In the genomic region with DNA sequence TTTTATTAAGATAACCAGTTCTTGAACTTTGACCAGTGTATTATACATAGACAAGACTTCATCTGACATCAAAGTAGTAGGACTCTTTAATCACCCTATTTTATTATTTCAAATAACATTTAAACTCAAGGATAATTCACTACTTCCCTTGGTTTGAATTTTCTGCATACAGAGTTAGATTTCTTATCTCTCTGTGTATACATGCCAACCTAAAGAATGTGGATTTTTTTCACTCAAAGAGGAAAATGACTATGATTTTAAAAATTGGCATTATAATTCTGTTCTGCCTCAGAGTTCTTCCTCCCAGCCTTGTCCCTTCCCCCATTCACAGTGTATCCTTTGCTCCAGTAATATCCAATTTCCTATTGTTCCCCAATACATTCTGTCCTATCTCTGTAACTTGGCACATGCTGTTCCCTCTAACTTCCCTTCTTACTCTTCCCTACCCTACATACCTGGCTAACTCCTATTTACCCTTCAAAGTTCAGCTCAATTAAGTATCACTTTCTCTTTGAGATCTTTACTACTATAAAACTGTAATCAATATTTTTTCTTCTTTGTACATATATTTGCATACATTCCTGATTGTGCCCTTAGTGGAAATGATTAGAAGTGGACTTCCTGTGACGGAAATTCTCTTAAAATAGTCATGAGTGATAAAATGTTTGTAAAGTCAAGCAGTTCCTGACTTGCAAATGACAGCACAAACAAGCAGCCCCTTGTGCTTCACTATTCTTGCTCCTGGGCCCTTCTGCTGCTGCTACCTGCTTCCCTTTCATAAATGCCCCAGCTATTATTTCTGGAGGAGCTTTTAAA, we compare ENCODE assay signal across 1 cellular context.
TF ChIP-seq lines count a peak whose summit lies in the region.

No MANE protein-coding gene starts in this region.

TF ChIP-seq in GM23338, 12 proteins besides CTCF, POLR2A, EP300 and RAD21 (continued from another document):
- TF ChIP-seq, protein P1, sequence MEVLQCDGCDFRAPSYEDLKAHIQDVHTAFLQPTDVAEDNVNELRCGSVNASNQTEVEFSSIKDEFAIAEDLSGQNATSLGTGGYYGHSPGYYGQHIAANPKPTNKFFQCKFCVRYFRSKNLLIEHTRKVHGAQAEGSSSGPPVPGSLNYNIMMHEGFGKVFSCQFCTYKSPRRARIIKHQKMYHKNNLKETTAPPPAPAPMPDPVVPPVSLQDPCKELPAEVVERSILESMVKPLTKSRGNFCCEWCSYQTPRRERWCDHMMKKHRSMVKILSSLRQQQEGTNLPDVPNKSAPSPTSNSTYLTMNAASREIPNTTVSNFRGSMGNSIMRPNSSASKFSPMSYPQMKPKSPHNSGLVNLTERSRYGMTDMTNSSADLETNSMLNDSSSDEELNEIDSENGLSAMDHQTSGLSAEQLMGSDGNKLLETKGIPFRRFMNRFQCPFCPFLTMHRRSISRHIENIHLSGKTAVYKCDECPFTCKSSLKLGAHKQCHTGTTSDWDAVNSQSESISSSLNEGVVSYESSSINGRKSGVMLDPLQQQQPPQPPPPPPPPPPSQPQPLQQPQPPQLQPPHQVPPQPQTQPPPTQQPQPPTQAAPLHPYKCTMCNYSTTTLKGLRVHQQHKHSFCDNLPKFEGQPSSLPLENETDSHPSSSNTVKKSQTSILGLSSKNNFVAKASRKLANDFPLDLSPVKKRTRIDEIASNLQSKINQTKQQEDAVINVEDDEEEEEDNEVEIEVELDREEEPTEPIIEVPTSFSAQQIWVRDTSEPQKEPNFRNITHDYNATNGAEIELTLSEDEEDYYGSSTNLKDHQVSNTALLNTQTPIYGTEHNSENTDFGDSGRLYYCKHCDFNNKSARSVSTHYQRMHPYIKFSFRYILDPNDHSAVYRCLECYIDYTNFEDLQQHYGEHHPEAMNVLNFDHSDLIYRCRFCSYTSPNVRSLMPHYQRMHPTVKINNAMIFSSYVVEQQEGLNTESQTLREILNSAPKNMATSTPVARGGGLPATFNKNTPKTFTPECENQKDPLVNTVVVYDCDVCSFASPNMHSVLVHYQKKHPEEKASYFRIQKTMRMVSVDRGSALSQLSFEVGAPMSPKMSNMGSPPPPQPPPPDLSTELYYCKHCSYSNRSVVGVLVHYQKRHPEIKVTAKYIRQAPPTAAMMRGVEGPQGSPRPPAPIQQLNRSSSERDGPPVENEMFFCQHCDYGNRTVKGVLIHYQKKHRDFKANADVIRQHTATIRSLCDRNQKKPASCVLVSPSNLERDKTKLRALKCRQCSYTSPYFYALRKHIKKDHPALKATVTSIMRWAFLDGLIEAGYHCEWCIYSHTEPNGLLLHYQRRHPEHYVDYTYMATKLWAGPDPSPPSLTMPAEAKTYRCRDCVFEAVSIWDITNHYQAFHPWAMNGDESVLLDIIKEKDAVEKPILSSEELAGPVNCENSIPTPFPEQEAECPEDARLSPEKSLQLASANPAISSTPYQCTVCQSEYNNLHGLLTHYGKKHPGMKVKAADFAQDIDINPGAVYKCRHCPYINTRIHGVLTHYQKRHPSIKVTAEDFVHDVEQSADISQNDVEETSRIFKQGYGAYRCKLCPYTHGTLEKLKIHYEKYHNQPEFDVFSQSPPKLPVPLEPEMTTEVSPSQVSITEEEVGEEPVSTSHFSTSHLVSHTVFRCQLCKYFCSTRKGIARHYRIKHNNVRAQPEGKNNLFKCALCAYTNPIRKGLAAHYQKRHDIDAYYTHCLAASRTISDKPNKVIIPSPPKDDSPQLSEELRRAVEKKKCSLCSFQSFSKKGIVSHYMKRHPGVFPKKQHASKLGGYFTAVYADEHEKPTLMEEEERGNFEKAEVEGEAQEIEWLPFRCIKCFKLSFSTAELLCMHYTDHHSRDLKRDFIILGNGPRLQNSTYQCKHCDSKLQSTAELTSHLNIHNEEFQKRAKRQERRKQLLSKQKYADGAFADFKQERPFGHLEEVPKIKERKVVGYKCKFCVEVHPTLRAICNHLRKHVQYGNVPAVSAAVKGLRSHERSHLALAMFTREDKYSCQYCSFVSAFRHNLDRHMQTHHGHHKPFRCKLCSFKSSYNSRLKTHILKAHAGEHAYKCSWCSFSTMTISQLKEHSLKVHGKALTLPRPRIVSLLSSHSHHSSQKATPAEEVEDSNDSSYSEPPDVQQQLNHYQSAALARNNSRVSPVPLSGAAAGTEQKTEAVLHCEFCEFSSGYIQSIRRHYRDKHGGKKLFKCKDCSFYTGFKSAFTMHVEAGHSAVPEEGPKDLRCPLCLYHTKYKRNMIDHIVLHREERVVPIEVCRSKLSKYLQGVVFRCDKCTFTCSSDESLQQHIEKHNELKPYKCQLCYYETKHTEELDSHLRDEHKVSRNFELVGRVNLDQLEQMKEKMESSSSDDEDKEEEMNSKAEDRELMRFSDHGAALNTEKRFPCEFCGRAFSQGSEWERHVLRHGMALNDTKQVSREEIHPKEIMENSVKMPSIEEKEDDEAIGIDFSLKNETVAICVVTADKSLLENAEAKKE (CRISPR knock-in tag; IDR thresholded peaks at IDR 0.05) = no peak
